In the genomic region with DNA sequence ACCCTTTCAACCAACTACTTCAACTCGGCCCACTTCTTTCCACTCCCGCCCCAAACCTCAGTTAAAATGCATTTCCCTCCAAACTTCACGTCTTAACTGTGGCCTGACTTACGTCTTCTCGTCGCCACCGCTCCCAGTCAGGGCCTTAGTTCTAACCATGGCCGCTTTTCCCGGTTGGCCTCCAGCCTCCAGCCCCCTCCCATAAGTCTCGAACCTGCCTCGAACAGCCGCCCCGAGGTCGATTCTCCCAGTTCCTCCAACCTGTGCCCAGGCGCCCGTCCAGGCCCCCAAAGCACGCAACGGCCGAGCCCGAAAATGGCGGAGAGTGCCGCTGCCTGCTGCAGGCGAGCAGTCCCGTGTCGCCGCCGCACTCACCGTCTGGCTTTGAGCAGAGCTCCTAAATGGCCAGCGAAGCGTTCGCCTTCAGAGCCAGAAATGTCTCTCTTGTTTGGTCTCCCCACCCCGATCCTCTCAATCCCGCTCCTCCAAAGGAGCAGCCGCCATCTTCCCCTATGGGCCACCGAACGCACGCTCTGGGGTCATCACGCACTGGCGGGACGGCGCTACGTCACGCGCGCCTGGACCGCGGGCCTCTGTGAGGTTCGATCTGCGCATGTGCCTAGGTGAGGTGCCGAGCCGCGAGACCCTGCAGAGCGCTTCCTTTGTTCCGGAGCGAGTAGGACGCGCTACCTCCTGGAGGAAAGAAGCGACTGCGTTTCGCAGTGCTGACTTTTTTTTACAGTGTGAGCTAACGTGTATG, we compare ENCODE assay signal across 1 cellular context.
TF ChIP-seq lines count a peak whose summit lies in the region.

Gene WDR33 (minus strand): TSS at position 535 of the 760 bp plus-strand sequence. CDS start 40,190 bp downstream, outside the sequence.

TF ChIP-seq in HepG2, 621 proteins besides CTCF, POLR2A, EP300 and RAD21 (continued from another document):
- TF ChIP-seq, protein P1, sequence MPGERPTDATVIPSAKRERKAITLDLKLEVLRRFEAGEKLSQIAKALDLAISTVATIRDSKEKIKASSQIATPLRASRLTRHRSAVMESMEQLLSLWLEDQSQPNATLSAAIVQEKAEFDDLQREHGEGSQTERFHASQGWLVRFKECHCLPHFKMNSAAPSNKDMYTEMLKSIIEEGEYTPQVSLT (CRISPR knock-in tag; IDR thresholded peaks at IDR 0.05; ENCODE audit: borderline replicate concordance, low read depth) = no peak
- no peak; the same call in 1 of the 2 replicates for TF ChIP-seq ZNF775 (CRISPR knock-in tag; IDR thresholded peaks at IDR 0.05; ENCODE audit: borderline replicate concordance)
- TF ChIP-seq, protein P2, sequence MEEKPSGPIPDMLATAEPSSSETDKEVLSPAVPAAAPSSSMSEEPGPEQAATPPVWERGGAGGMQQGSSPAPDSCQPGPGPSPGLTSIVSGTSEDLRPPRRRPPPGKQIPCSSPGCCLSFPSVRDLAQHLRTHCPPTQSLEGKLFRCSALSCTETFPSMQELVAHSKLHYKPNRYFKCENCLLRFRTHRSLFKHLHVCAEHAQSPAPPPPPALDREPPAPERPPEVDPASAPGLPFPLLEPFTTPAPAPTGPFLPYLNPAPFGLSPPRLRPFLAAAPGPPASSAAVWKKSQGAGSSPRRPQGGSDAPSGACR (CRISPR knock-in tag; IDR thresholded peaks at IDR 0.05) = peak; percentile 95
- no peak for TF ChIP-seq ZNF337 (CRISPR knock-in tag; IDR thresholded peaks at IDR 0.05; ENCODE audit: borderline replicate concordance, low read depth)
- TF ChIP-seq YEATS4 (CRISPR knock-in tag; IDR thresholded peaks at IDR 0.05; ENCODE audit: borderline replicate concordance) = peak; percentile 97
- TF ChIP-seq ZNF570 (CRISPR knock-in tag; IDR thresholded peaks at IDR 0.05; ENCODE audit: borderline replicate concordance) = peak; percentile 88; the same call in 1 of the 2 replicates
- no peak for TF ChIP-seq ZNF180 (CRISPR knock-in tag; IDR thresholded peaks at IDR 0.05; ENCODE audit: borderline replicate concordance, low read depth)
- TF ChIP-seq JARID2 (CRISPR knock-in tag; IDR thresholded peaks at IDR 0.05; ENCODE audit: insufficient replicate concordance) = peak; percentile 46
- TF ChIP-seq KDM4B (CRISPR knock-in tag; IDR thresholded peaks at IDR 0.05) = peak; percentile 72
- no peak for TF ChIP-seq NFE2L2 (IDR thresholded peaks at IDR 0.05; ENCODE audit: low read length)
- TF ChIP-seq ZNF17 (CRISPR knock-in tag; IDR thresholded peaks at IDR 0.05) = no peak
- TF ChIP-seq ZC3H13 (CRISPR knock-in tag; IDR thresholded peaks at IDR 0.05) = peak; percentile 70
- TF ChIP-seq ZNF773 (CRISPR knock-in tag; IDR thresholded peaks at IDR 0.05; ENCODE audit: borderline replicate concordance) = no peak; the same call in 1 of the 2 replicates
- TF ChIP-seq U2AF1 (optimal IDR thresholded peaks at IDR 0.05; ENCODE audit: low read depth, low read length) = peak; percentile 82
- TF ChIP-seq, protein P3, sequence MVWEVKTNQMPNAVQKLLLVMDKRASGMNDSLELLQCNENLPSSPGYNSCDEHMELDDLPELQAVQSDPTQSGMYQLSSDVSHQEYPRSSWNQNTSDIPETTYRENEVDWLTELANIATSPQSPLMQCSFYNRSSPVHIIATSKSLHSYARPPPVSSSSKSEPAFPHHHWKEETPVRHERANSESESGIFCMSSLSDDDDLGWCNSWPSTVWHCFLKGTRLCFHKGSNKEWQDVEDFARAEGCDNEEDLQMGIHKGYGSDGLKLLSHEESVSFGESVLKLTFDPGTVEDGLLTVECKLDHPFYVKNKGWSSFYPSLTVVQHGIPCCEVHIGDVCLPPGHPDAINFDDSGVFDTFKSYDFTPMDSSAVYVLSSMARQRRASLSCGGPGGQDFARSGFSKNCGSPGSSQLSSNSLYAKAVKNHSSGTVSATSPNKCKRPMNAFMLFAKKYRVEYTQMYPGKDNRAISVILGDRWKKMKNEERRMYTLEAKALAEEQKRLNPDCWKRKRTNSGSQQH (CRISPR knock-in tag; IDR thresholded peaks at IDR 0.05; ENCODE audit: low read depth) = peak; percentile 86
- peak; percentile 90; the same call in 1 of the 2 replicates for TF ChIP-seq ZBTB7A (CRISPR knock-in tag; IDR thresholded peaks at IDR 0.05)
- peak; percentile 84; the same call in 1 of the 2 replicates for TF ChIP-seq ZBTB26 (CRISPR knock-in tag; IDR thresholded peaks at IDR 0.05; ENCODE audit: borderline replicate concordance)
- peak; percentile 76 for TF ChIP-seq XRCC5 (optimal IDR thresholded peaks at IDR 0.05; ENCODE audit: low read length)
- TF ChIP-seq MXD4 (CRISPR knock-in tag; IDR thresholded peaks at IDR 0.05) = peak; percentile 89
TF ChIP-seq in HepG2: peak in this region for 407.
